In genomic region chr4:6548882-6549230, GRCh38 we compare ENCODE assay signal across 15 cellular contexts. TPM values are rescaled to one million over a fixed set of nuclear protein-coding genes. Genes with fewer than 3 reads are reported as not detected.
DNase-seq lines count a peak whose midpoint lies in the region; ATAC-seq and TF ChIP-seq lines count a peak whose summit lies in the region.
"Had no signal": no experiment of that assay in that cellular context is flagged by ENCODE, and none has a peak within 500 bp of the region (broad histone marks: within the 10 kb centered on the region; RNA-seq: fewer than 3 reads in every experiment).

No MANE protein-coding gene starts in this region.

- peak overlapping the region; percentile 57 for H3K27ac Mint-ChIP-seq in glutamatergic neuron (ENCODE audit: unreplicated experiment)
- H3K27ac Mint-ChIP-seq: CD8-positive, alpha-beta T cell had no signal

- H3K4me3 Mint-ChIP-seq in glutamatergic neuron (ENCODE audit: unreplicated experiment), result no peak overlapping the region
- H3K4me3 Mint-ChIP-seq: CD8-positive, alpha-beta T cell; H9 had no signal

- peaks cover 10% of the 10 kb centered on the region for H3K9me3 Mint-ChIP-seq in glutamatergic neuron (ENCODE audit: unreplicated experiment)
- H3K9me3 Mint-ChIP-seq: CD8-positive, alpha-beta T cell had no signal

- peaks cover 11% of the 10 kb centered on the region for H3K4me1 Mint-ChIP-seq in glutamatergic neuron (ENCODE audit: low read depth, unreplicated experiment)

- POLR2A ChIA-PET in HEK293 (lab: Yijun Ruan, JAX), result no interaction called here

- CTCF ChIA-PET in HEK293 (lab: Yijun Ruan, JAX), result interaction anchor here (0.6 to 3.3 kb wide), 4 partner anchors 13 to 85 kb away, joined by 3 to 12 read pairs (median 5); no protein-coding TSS in a partner anchor

- H3K4me3 ChIP-seq in HEK293 (ENCODE audit: low read depth, low read length), result no peak overlapping the region
- H3K4me3 ChIP-seq: A549, BLaER1, GM12878 had no signal

- H3K27ac ChIP-seq in C4-2B (no peak overlapping the region), HEK293 (ENCODE audit: extremely low read depth, low read depth, low read length) (no peak overlapping the region), VCaP (no peak overlapping the region)
- H3K27ac ChIP-seq: A549, BLaER1 had no signal

- no peaks in the 10 kb centered on the region for H3K36me3 ChIP-seq in HEK293 (ENCODE audit: control insufficient read depth in 2 of 2, insufficient read depth in 1 of 2, low read length in 2 of 2)
- H3K36me3 ChIP-seq: BLaER1 had no signal

- no peak for ATAC-seq in HG02840 (IDR thresholded peaks at IDR 0.05; ENCODE audit: low FRiP score, unreplicated experiment)
- ATAC-seq: CD8-positive, alpha-beta T cell had no signal

- DNase-seq in glutamatergic neuron (no peak), germinal center (ENCODE audit: low spot score) (no peak), SW 1271 (lab: John Stamatoyannopoulos, UW) (no peak)
- DNase-seq: CD8-positive, alpha-beta T cell; DMS 273 treated with DMSO at 0.1 percent for 48 hours; DND-41; KG1 had no signal

- peaks cover 11% of the 10 kb centered on the region for H3K27me3 Mint-ChIP-seq in glutamatergic neuron (ENCODE audit: unreplicated experiment)

- TF ChIP-seq CTCF in C4-2B (conservative IDR thresholded peaks at IDR 0.05), result peak; percentile 22; the same call in 1 of the 2 replicates
- TF ChIP-seq CTCF in HEK293 (tag by site-specific recombination; IDR thresholded peaks at IDR 0.05), result no peak
- peak; percentile 17 for TF ChIP-seq CTCF in VCaP (conservative IDR thresholded peaks at IDR 0.05)
- no peak for TF ChIP-seq CTCF in glutamatergic neuron (IDR thresholded peaks at IDR 0.05; ENCODE audit: partially characterized antibody, unreplicated experiment)

- no peaks in the 10 kb centered on the region for H3K4me1 ChIP-seq in HEK293 (ENCODE audit: control insufficient read depth, insufficient read depth, low read length)
- H3K4me1 ChIP-seq: A549 had no signal

- no peaks in the 10 kb centered on the region for H3K9me3 ChIP-seq in HEK293 (ENCODE audit: control insufficient read depth, insufficient read depth, low read depth, low read length)

- no peaks in the 10 kb centered on the region for H3K36me3 Mint-ChIP-seq in glutamatergic neuron (ENCODE audit: unreplicated experiment)
- H3K36me3 Mint-ChIP-seq: CD8-positive, alpha-beta T cell had no signal

TF ChIP-seq in HEK293, 187 proteins besides CTCF, POLR2A, EP300 and RAD21:
- TF ChIP-seq ZFHX2 (tag by site-specific recombination; conservative IDR thresholded peaks at IDR 0.05), result 0 out of 2 replicates have a peak, but pooled peaks have one; percentile 9
- TF ChIP-seq GLIS1 (tag by site-specific recombination; IDR thresholded peaks at IDR 0.05), result peak; percentile 23; the same call in 1 of the 2 replicates
- no peak for TF ChIP-seq ZNF155 (tag by site-specific recombination; IDR thresholded peaks at IDR 0.05)
- no peak for TF ChIP-seq SCRT2 (tag by site-specific recombination; IDR thresholded peaks at IDR 0.05)

RNA-seq across cellular contexts. Expression of gene MAN2B2, which starts 26.1 kb away (rescaled TPM):
- total RNA-seq in glutamatergic neuron (ENCODE audit: unreplicated experiment), result 15.5 TPM

Comparison
In these comparisons a context has a peak if more than half of its experiments do, and no peak if none do; other contexts are left out.
1. CTCF ChIP-seq: peak in C4-2B (single experiment) and VCaP (single experiment); none in HEK293 (single experiment) and glutamatergic neuron (single experiment).